In genomic region chr7:128011079-128011670, GRCh38 we compare ENCODE assay signal across 24 cellular contexts. TPM values are rescaled to one million over a fixed set of nuclear protein-coding genes. Genes with fewer than 3 reads are reported as not detected.
DNase-seq lines count a peak whose midpoint lies in the region; ATAC-seq, FAIRE-seq and TF ChIP-seq lines count a peak whose summit lies in the region.
"Had no signal": no experiment of that assay in that cellular context is flagged by ENCODE, and none has a peak within 500 bp of the region (broad histone marks: within the 10 kb centered on the region; RNA-seq: fewer than 3 reads in every experiment).

No MANE protein-coding gene starts in this region.

- no peak for FAIRE-seq in small intestine (lab: Jason Lieb, UNC)
- FAIRE-seq: astrocyte had no signal

- no peak overlapping the region for H3K4me2 ChIP-seq in OCI-LY7 (ENCODE audit: low read length)

- no peak overlapping the region for H3K4me3 Mint-ChIP-seq in brain
- H3K4me3 Mint-ChIP-seq: activated CD4-positive, alpha-beta T cell treated with anti-CD3 and anti-CD28 coated beads, Interleukin-2, amount 10 ng/mL, durations not matched to agents 7 days and 5 days; activated naive CD8-positive, alpha-beta T cell; activated T-helper 17 cell treated with anti-CD3 and anti-CD28 coated beads, Interleukin-2, amount 50 U/mL, for 72 hours; CD14-positive monocyte; IgD-negative memory B cell had no signal

- intact Hi-C loops in heart left ventricle (cut with DNase I) (no loop called here), OCI-LY7 (cut with micrococcal nuclease; ENCODE audit: unreplicated experiment) (no loop called here), posterior cingulate gyrus (cut with DNase I) (no loop called here)

- H3K27ac Mint-ChIP-seq in brain: peak overlapping the region; percentile 77 to 86 (median 78)
- H3K27ac Mint-ChIP-seq: activated CD4-positive, alpha-beta T cell treated with anti-CD3 and anti-CD28 coated beads, Interleukin-2, amount 10 ng/mL, durations not matched to agents 7 days and 5 days; activated naive CD8-positive, alpha-beta T cell; activated T-helper 17 cell treated with anti-CD3 and anti-CD28 coated beads, Interleukin-2, amount 50 U/mL, for 72 hours had no signal

- TF ChIP-seq CTCF in brain (conservative IDR thresholded peaks at IDR 0.05): no peak
- TF ChIP-seq CTCF in heart left ventricle (IDR thresholded peaks at IDR 0.05): no peak
- no peak for TF ChIP-seq CTCF in OCI-LY7 (conservative IDR thresholded peaks at IDR 0.05; ENCODE audit: low read length)

- H3K9me2 ChIP-seq in OCI-LY7 (ENCODE audit: insufficient read depth, low read length): no peaks in the 10 kb centered on the region

- H4K20me1 ChIP-seq in OCI-LY7 (ENCODE audit: insufficient read depth, low read length): no peaks in the 10 kb centered on the region

- no peaks in the 10 kb centered on the region for H3K9me3 ChIP-seq in heart left ventricle
- H3K9me3 ChIP-seq in small intestine (ENCODE audit: control insufficient read depth, low read depth): no peaks in the 10 kb centered on the region
- H3K9me3 ChIP-seq in OCI-LY7 (ENCODE audit: low read length): no peaks in the 10 kb centered on the region
- H3K9me3 ChIP-seq: left lung, Peyer's patch, vagina had no signal

- peak; percentile 73 to 85 (median 79) for ATAC-seq in heart left ventricle
- ATAC-seq: left lung had no signal

- no peak for DNase-seq in heart left ventricle
- peak; percentile 31 for DNase-seq in myocyte (ENCODE audit: low read depth)
- peak; percentile 58 for DNase-seq in small intestine
- no peak for DNase-seq in OCI-LY7 (ENCODE audit: low spot score)
- DNase-seq in posterior cingulate gyrus: no peak
- no peak for DNase-seq in effector CD4-positive, alpha-beta T cell
- DNase-seq: activated CD4-positive, alpha-beta T cell treated with anti-CD3 and anti-CD28 coated beads, Interleukin-2, amount 10 ng/mL, durations not matched to agents 7 days and 5 days; cerebellar nuclear complex; GOT3; left lung; NCI-H1417; NCI-H510A treated with DMSO at 0.1 percent for 48 hours; Peyer's patch; stimulated activated CD8-positive, alpha-beta memory T cell treated with anti-CD3 and anti-CD28 coated beads, Interleukin-4, amount 100 ng/mL, for 48 hours; WERI-Rb-1 had no signal

- H3K4me1 ChIP-seq in heart left ventricle (peaks cover 0 to 45% (median 19%) of the 10 kb centered on the region in 12 donors), small intestine (ENCODE audit: control insufficient read depth in 2 of 2, insufficient read depth in 1 of 2, low read depth in 1 of 2, low read length in 1 of 2) (peaks cover 0 to 2% of the 10 kb centered on the region in 2 donors), OCI-LY7 (ENCODE audit: insufficient read depth, low read length, poor library complexity, severe bottlenecking) (no peaks in the 10 kb centered on the region)
- H3K4me1 ChIP-seq: Peyer's patch had no signal

- no peaks in the 10 kb centered on the region for H3K27me3 Mint-ChIP-seq in brain
- H3K27me3 Mint-ChIP-seq: activated CD4-positive, alpha-beta T cell treated with anti-CD3 and anti-CD28 coated beads, Interleukin-2, amount 10 ng/mL, durations not matched to agents 7 days and 5 days; activated naive CD8-positive, alpha-beta T cell; activated T-helper 17 cell treated with anti-CD3 and anti-CD28 coated beads, Interleukin-2, amount 50 U/mL, for 72 hours; IgD-negative memory B cell had no signal

- TF ChIP-seq POLR2A in heart left ventricle (IDR thresholded peaks at IDR 0.05): no peak

- H3K79me2 ChIP-seq in OCI-LY7 (ENCODE audit: insufficient read depth, low read depth, low read length): no peaks in the 10 kb centered on the region

- H3K27me3 ChIP-seq in heart left ventricle (no peaks in the 10 kb centered on the region), small intestine (ENCODE audit: control insufficient read depth in 2 of 2, insufficient read depth in 2 of 2, low read length in 2 of 2) (no peaks in the 10 kb centered on the region)
- H3K27me3 ChIP-seq: left lung, Peyer's patch, vagina had no signal

- peaks cover 0 to 17% (median 0%) of the 10 kb centered on the region in 9 donors for H3K36me3 ChIP-seq in heart left ventricle
- no peaks in the 10 kb centered on the region for H3K36me3 ChIP-seq in small intestine (ENCODE audit: control insufficient read depth in 2 of 2, insufficient read depth in 2 of 2, low read length in 2 of 2)
- peaks cover 7% of the 10 kb centered on the region; the same call in 1 of the 2 replicates for H3K36me3 ChIP-seq in OCI-LY7 (ENCODE audit: insufficient read depth, low read length)
- H3K36me3 ChIP-seq: Peyer's patch, vagina had no signal

- no peaks in the 10 kb centered on the region for H3K9me3 Mint-ChIP-seq in brain
- H3K9me3 Mint-ChIP-seq: activated CD4-positive, alpha-beta T cell treated with anti-CD3 and anti-CD28 coated beads, Interleukin-2, amount 10 ng/mL, durations not matched to agents 7 days and 5 days; activated T-helper 17 cell treated with anti-CD3 and anti-CD28 coated beads, Interleukin-2, amount 50 U/mL, for 72 hours; CD14-positive monocyte; IgD-negative memory B cell had no signal

- BruUV-seq in OCI-LY7 (replicated peaks; lab: Mats Ljungman, UMichigan): no TSS peak

- H2AFZ ChIP-seq in OCI-LY7 (ENCODE audit: low read length): no peak overlapping the region

- CTCF ChIA-PET in OCI-LY7 (lab: Charles Lee; ENCODE audit: unreplicated experiment): no interaction called here

- H3K4me3 ChIP-seq in heart left ventricle (no peak overlapping the region), small intestine (ENCODE audit: low read depth in 1 of 2, low read length in 2 of 2) (no peak overlapping the region), OCI-LY7 (ENCODE audit: low read depth, low read length, poor library complexity, severe bottlenecking) (no peak overlapping the region)
- H3K4me3 ChIP-seq: left lung, Peyer's patch, SK-N-MC, vagina had no signal

- H3K36me3 Mint-ChIP-seq in brain: peaks cover 54% of the 10 kb centered on the region

- H3K4me1 Mint-ChIP-seq in brain: peaks cover 82% of the 10 kb centered on the region
- H3K4me1 Mint-ChIP-seq: activated CD4-positive, alpha-beta T cell treated with anti-CD3 and anti-CD28 coated beads, Interleukin-2, amount 10 ng/mL, durations not matched to agents 7 days and 5 days; activated T-helper 17 cell treated with anti-CD3 and anti-CD28 coated beads, Interleukin-2, amount 50 U/mL, for 72 hours had no signal

- 55 to 67% (median 63%) methylated on average over 3 of the region's 3 CpGs for WGBS in heart left ventricle, 4 donors
- WGBS in small intestine, 3 donors: 37 to 62% (median 54%) methylated on average over 3 of the region's 3 CpGs

- POLR2A ChIA-PET in OCI-LY7 (lab: Charles Lee): interaction anchor here (0.6 kb wide), 1 partner anchor 35 kb away, joined by 4 read pairs; no protein-coding TSS in a partner anchor

- H3K27ac ChIP-seq in heart left ventricle (peak overlapping the region in 7 of 12 donors; percentile 29 to 71 (median 58)), small intestine (ENCODE audit: low read depth in 1 of 2, low read length in 1 of 2) (peak overlapping the region in 1 of 2 donors; percentile 30), OCI-LY7 (ENCODE audit: low read depth, low read length, poor library complexity, severe bottlenecking) (no peak overlapping the region)
- H3K27ac ChIP-seq: HL-60, left lung, SK-N-MC, vagina, WERI-Rb-1 had no signal

RNA-seq across cellular contexts. Expression of gene LRRC4, which starts 20.1 kb away (rescaled TPM):
- 7.8 TPM for polyA plus RNA-seq in brain (ENCODE audit: insufficient read depth, low read depth, low replicate concordance)
- total RNA-seq in heart left ventricle: 1 to 10 TPM; 2.7 to 6.8 (median 4.0) TPM
- polyA plus RNA-seq in heart left ventricle: 1 to 10 TPM in 1 of 2 donors, under 1 TPM in 1; 0.89 to 2.2 TPM
- 1.3 and 1.7 TPM in 2 replicates for total RNA-seq in myocyte
- polyA plus RNA-seq in myocyte (2012): 1.9 TPM
- polyA plus RNA-seq in small intestine: under 1 TPM; 0.27 to 0.91 (median 0.67) TPM
- not detected in 2 replicates for total RNA-seq in OCI-LY7 (2014; rRNA removed; shearing (Covaris generic))
- not detected in 2 replicates for total RNA-seq in OCI-LY7 (2022)
- total RNA-seq: activated CD4-positive, alpha-beta T cell treated with anti-CD3 and anti-CD28 coated beads, Interleukin-2, amount 10 ng/mL, durations not matched to agents 7 days and 5 days had no signal
- polyA plus RNA-seq: IgD-negative memory B cell had no signal

Comparison
In these comparisons a context has a peak if more than half of its experiments do, and no peak if none do; other contexts are left out.
1. DNase-seq: peak in myocyte (single experiment) and small intestine (single experiment); none in heart left ventricle (0 of 5), OCI-LY7 (single experiment), posterior cingulate gyrus (0 of 10) and effector CD4-positive, alpha-beta T cell (single experiment).